ENCODE assay signal across 24 cellular contexts in genomic region chr22:26986051-26986881, GRCh38.
DNase-seq lines count a peak whose midpoint lies in the region; TF ChIP-seq lines count a peak whose summit lies in the region.
"Had no signal": no experiment of that assay in that cellular context is flagged by ENCODE, and none has a peak within 500 bp of the region (broad histone marks: within the 10 kb centered on the region; RNA-seq: fewer than 3 reads in every experiment).

No MANE protein-coding gene starts in this region.

- no peaks in the 10 kb centered on the region for H3K4me1 ChIP-seq in HEK293 (ENCODE audit: control insufficient read depth, insufficient read depth, low read length)
- peaks cover 19% of the 10 kb centered on the region for H3K4me1 ChIP-seq in smooth muscle cell (ENCODE audit: low read depth)
- no peaks in the 10 kb centered on the region for H3K4me1 ChIP-seq in breast epithelium
- H3K4me1 ChIP-seq: lower lobe of right lung, prostate gland had no signal

- H4K20me1 ChIP-seq in smooth muscle cell (ENCODE audit: low read depth): no peaks in the 10 kb centered on the region
- H4K20me1 ChIP-seq: BLaER1 treated with 17β-estradiol and CSF1 and Interleukin-3, amounts not matched to agents 10 nM and 100 nM had no signal

- no peak for TF ChIP-seq CTCF in HEK293 (tag by site-specific recombination; IDR thresholded peaks at IDR 0.05)
- no peak for TF ChIP-seq CTCF in WERI-Rb-1 (IDR thresholded peaks at IDR 0.05; ENCODE audit: low read depth, low read length)
- TF ChIP-seq CTCF in smooth muscle cell (IDR thresholded peaks at IDR 0.05; ENCODE audit: borderline replicate concordance, insufficient read depth, poor library complexity, severe bottlenecking): no peak
- TF ChIP-seq CTCF in breast epithelium (IDR thresholded peaks at IDR 0.05): no peak

- DNase-seq in WERI-Rb-1: peak; percentile 73
- peak; percentile 46 for DNase-seq in left kidney (ENCODE audit: low read depth, low spot score)
- no peak for DNase-seq in smooth muscle cell (lab: John Stamatoyannopoulos, UW; ENCODE audit: unreplicated experiment)
- DNase-seq in activated T-cell treated with anti-CD3 and anti-CD28 coated beads for 4 hours: no peak
- DNase-seq in activated T-cell treated with anti-CD3 and anti-CD28 coated beads, Interleukin-2, amount 50 U/mL, for 48 hours: no peak
- DNase-seq in breast epithelium (ENCODE audit: low spot score in 2 of 2): no peak
- DNase-seq: activated CD4-positive, alpha-beta T cell treated with anti-CD3 and anti-CD28 coated beads, Interleukin-2, amount 10 ng/mL, durations not matched to agents 7 days and 5 days; activated naive CD4-positive, alpha-beta T cell treated with Interleukin-2 at 50 U/mL for 16 hours; activated T-cell treated with anti-CD3 and anti-CD28 coated beads, Interleukin-2, amount 50 U/mL, for 4 hours; COR-L47; effector CD4-positive, alpha-beta T cell; glutamatergic neuron; kidney; lower lobe of right lung; MV-4-11; NK-92 treated with Interleukin-12 subunit alpha and Interleukin-12 subunit beta, amount 100 ng/mL, for 24 hours; PC-9; small intestine; stimulated activated CD4-positive, alpha-beta T cell treated with anti-CD3 and anti-CD28 coated beads, Interleukin-1b, Interleukin-23, amount 100 ng/mL, for 48 hours; T-helper 9 cell; tibial artery had no signal

- no peaks in the 10 kb centered on the region for H3F3A ChIP-seq in smooth muscle cell (ENCODE audit: low read depth)

- no peaks in the 10 kb centered on the region for H3K27me3 ChIP-seq in WERI-Rb-1 (ENCODE audit: insufficient read depth, low read depth, severe bottlenecking)
- H3K27me3 ChIP-seq in smooth muscle cell (ENCODE audit: low read depth): peaks cover 72% of the 10 kb centered on the region
- no peaks in the 10 kb centered on the region for H3K27me3 ChIP-seq in breast epithelium
- H3K27me3 ChIP-seq: BLaER1 treated with 17β-estradiol and CSF1 and Interleukin-3, amounts not matched to agents 10 nM and 100 nM; tibial artery had no signal

- H3K36me3 ChIP-seq in HEK293 (ENCODE audit: control insufficient read depth in 2 of 2, insufficient read depth in 1 of 2, low read length in 2 of 2): no peaks in the 10 kb centered on the region
- H3K36me3 ChIP-seq in WERI-Rb-1: no peaks in the 10 kb centered on the region
- H3K36me3 ChIP-seq in smooth muscle cell (ENCODE audit: low read depth): no peaks in the 10 kb centered on the region
- no peaks in the 10 kb centered on the region for H3K36me3 ChIP-seq in breast epithelium
- H3K36me3 ChIP-seq: BLaER1 treated with 17β-estradiol and CSF1 and Interleukin-3, amounts not matched to agents 10 nM and 100 nM; lower lobe of right lung; prostate gland; tibial artery had no signal

- POLR2A ChIA-PET in HEK293 (lab: Yijun Ruan, JAX): no interaction called here

- H3K4me3 ChIP-seq in HEK293 (ENCODE audit: low read depth, low read length): no peak overlapping the region
- peak overlapping the region; percentile 36 for H3K4me3 ChIP-seq in WERI-Rb-1 (ENCODE audit: low read depth, low read length)
- no peak overlapping the region for H3K4me3 ChIP-seq in smooth muscle cell
- H3K4me3 ChIP-seq in breast epithelium: no peak overlapping the region
- H3K4me3 ChIP-seq: BLaER1 treated with 17β-estradiol and CSF1 and Interleukin-3, amounts not matched to agents 10 nM and 100 nM; lower lobe of right lung; PC-9; prostate gland; tibial artery had no signal

- no peaks in the 10 kb centered on the region for H3K9me3 ChIP-seq in HEK293 (ENCODE audit: control insufficient read depth, insufficient read depth, low read depth, low read length)
- H3K9me3 ChIP-seq in WERI-Rb-1 (ENCODE audit: severe bottlenecking): no peaks in the 10 kb centered on the region
- H3K9me3 ChIP-seq in smooth muscle cell (replicated peaks; ENCODE audit: low read depth): no peaks in the 10 kb centered on the region
- H3K9me3 ChIP-seq in breast epithelium: no peaks in the 10 kb centered on the region
- H3K9me3 ChIP-seq: lower lobe of right lung, prostate gland, tibial artery had no signal

- no peaks in the 10 kb centered on the region for H3K79me2 ChIP-seq in smooth muscle cell (ENCODE audit: low read depth)

- CTCF ChIA-PET in HEK293 (lab: Yijun Ruan, JAX): interaction anchor here (0.5 to 1.2 kb wide), 3 partner anchors 19 to 374 kb away, joined by 3 to 5 read pairs (median 3); no protein-coding TSS in a partner anchor

- H3K9ac ChIP-seq in smooth muscle cell (ENCODE audit: low read depth): no peak overlapping the region
- H3K9ac ChIP-seq: BLaER1 treated with 17β-estradiol and CSF1 and Interleukin-3, amounts not matched to agents 10 nM and 100 nM had no signal

- no peak overlapping the region for H2AFZ ChIP-seq in smooth muscle cell (ENCODE audit: low read depth)
- H2AFZ ChIP-seq: PC-9 had no signal

- intact Hi-C loops in breast epithelium (cut with DNase I; ENCODE audit: low total_unique reads): no loop called here

- no peak overlapping the region for H3K27ac ChIP-seq in HEK293 (ENCODE audit: extremely low read depth, low read depth, low read length)
- peak overlapping the region; percentile 93 for H3K27ac ChIP-seq in WERI-Rb-1
- no peak overlapping the region for H3K27ac ChIP-seq in smooth muscle cell (ENCODE audit: low read depth)
- H3K27ac ChIP-seq in breast epithelium: no peak overlapping the region
- H3K27ac ChIP-seq: BLaER1 treated with 17β-estradiol and CSF1 and Interleukin-3, amounts not matched to agents 10 nM and 100 nM; lower lobe of right lung; PC-9; prostate gland; tibial artery had no signal

- H3K4me2 ChIP-seq in smooth muscle cell: peak overlapping the region; percentile 21
- H3K4me2 ChIP-seq: BLaER1 treated with 17β-estradiol and CSF1 and Interleukin-3, amounts not matched to agents 10 nM and 100 nM; PC-9 had no signal

- no peak for TF ChIP-seq POLR2A in breast epithelium (IDR thresholded peaks at IDR 0.05)

- 37% methylated on average over 12 of the region's 12 CpGs for WGBS in smooth muscle cell (ENCODE audit: low lambda C conversion rate)

TF ChIP-seq in HEK293, 187 proteins besides CTCF, POLR2A, EP300 and RAD21:
- TF ChIP-seq ZSCAN18 (tag by site-specific recombination; IDR thresholded peaks at IDR 0.05) (no peak), ZFHX2 (tag by site-specific recombination; conservative IDR thresholded peaks at IDR 0.05) (0 out of 2 replicates have a peak, but pooled peaks have one; percentile 31)

Comparison
In these comparisons a context has a peak if more than half of its experiments do, and no peak if none do; other contexts are left out.
1. DNase-seq: peak in WERI-Rb-1 (single experiment) and left kidney (single experiment); none in smooth muscle cell (single experiment), activated T-cell treated with anti-CD3 and anti-CD28 coated beads for 4 hours (single experiment), activated T-cell treated with anti-CD3 and anti-CD28 coated beads, Interleukin-2, amount 50 U/mL, for 48 hours (0 of 2) and breast epithelium (0 of 2).